Comparison of ENCODE assay signal across 12 cellular contexts in genomic region chr18:36354989-36355388, GRCh38. TPM values are rescaled to one million over a fixed set of nuclear protein-coding genes. Genes with fewer than 3 reads are reported as not detected.
DNase-seq lines count a peak whose midpoint lies in the region; ATAC-seq and TF ChIP-seq lines count a peak whose summit lies in the region.
"Had no signal": no experiment of that assay in that cellular context is flagged by ENCODE, and none has a peak within 500 bp of the region (broad histone marks: within the 10 kb centered on the region; RNA-seq: fewer than 3 reads in every experiment).

No MANE protein-coding gene starts in this region.

- CTCF ChIA-PET in RWPE1 (lab: Yijun Ruan, JAX): no interaction called here

- intact Hi-C loops in esophagus muscularis mucosa (cut with DNase I) (no loop called here), esophagus squamous epithelium (cut with DNase I) (no loop called here)

- no peaks in the 10 kb centered on the region for H3K79me2 ChIP-seq in ACC112 (ENCODE audit: control insufficient read depth, insufficient read depth, low read length, unreplicated experiment)

- DNase-seq in AG10803 (ENCODE audit: low read depth): peak; percentile 91
- DNase-seq in RKO (ENCODE audit: low spot score): peak; percentile 14
- DNase-seq in esophagus muscularis mucosa (ENCODE audit: extremely low spot score): peak; percentile 66
- DNase-seq in RWPE1 (ENCODE audit: low spot score): no peak
- DNase-seq in GM19238 (ENCODE audit: insufficient read length, low spot score): no peak
- no peak for DNase-seq in esophagus squamous epithelium (lab: John Stamatoyannopoulos, UW)
- DNase-seq: CD4-positive, alpha-beta memory T cell; GDM1; T-helper 2 cell had no signal

- TF ChIP-seq POLR2A in esophagus muscularis mucosa (IDR thresholded peaks at IDR 0.05; ENCODE audit: low read depth) (no peak), esophagus squamous epithelium (IDR thresholded peaks at IDR 0.05) (no peak)

- WGBS in esophagus muscularis mucosa: 75% methylated on average over 5 of the region's 5 CpGs
- whole genome bisulfite sequencing in esophagus squamous epithelium, 2 donors: 54 to 77% methylated on average over 3 to 5 of the region's 5 CpGs

- no peak overlapping the region for H2AFZ ChIP-seq in ACC112 (ENCODE audit: low read length, unreplicated experiment)

- H3K27me3 ChIP-seq in ACC112 (ENCODE audit: insufficient read depth, low read length) (no peaks in the 10 kb centered on the region), esophagus muscularis mucosa (no peaks in the 10 kb centered on the region), esophagus squamous epithelium (no peaks in the 10 kb centered on the region)
- H3K27me3 ChIP-seq: suprapubic skin had no signal

- H3K9me3 ChIP-seq in esophagus muscularis mucosa: no peaks in the 10 kb centered on the region
- H3K9me3 ChIP-seq in esophagus squamous epithelium: no peaks in the 10 kb centered on the region
- H3K9me3 ChIP-seq: suprapubic skin had no signal

- no peak for TF ChIP-seq EP300 in esophagus muscularis mucosa (IDR thresholded peaks at IDR 0.05)

- POLR2A ChIA-PET in RWPE1 (lab: Yijun Ruan, JAX; ENCODE audit: low non-redundant PET): no interaction called here

- ATAC-seq in GM18502 (IDR thresholded peaks at IDR 0.05; ENCODE audit: poor library complexity, unreplicated experiment): no peak

- no peak overlapping the region for H3K4me3 ChIP-seq in ACC112 (ENCODE audit: low read depth, low read length)
- peak overlapping the region; percentile 15 for H3K4me3 ChIP-seq in AG10803 (ENCODE audit: low read length)
- no peak overlapping the region for H3K4me3 ChIP-seq in esophagus muscularis mucosa
- H3K4me3 ChIP-seq in esophagus squamous epithelium: no peak overlapping the region
- H3K4me3 ChIP-seq: suprapubic skin had no signal

- TF ChIP-seq CTCF in AG10803 (conservative IDR thresholded peaks at IDR 0.05; ENCODE audit: low read length) (no peak), esophagus muscularis mucosa (IDR thresholded peaks at IDR 0.05) (no peak), RWPE1 (conservative IDR thresholded peaks at IDR 0.05; ENCODE audit: low read depth) (no peak), esophagus squamous epithelium (IDR thresholded peaks at IDR 0.05) (no peak)

- no peaks in the 10 kb centered on the region for H3K36me3 ChIP-seq in ACC112 (ENCODE audit: insufficient read depth, low read length)
- H3K36me3 ChIP-seq in esophagus muscularis mucosa: peaks cover 0 to 5% (median 0%) of the 10 kb centered on the region in 4 donors
- no peaks in the 10 kb centered on the region for H3K36me3 ChIP-seq in esophagus squamous epithelium
- H3K36me3 ChIP-seq: suprapubic skin had no signal

- H3K4me1 ChIP-seq in ACC112 (ENCODE audit: control insufficient read depth, insufficient read depth, low read length, unreplicated experiment) (peaks cover 23% of the 10 kb centered on the region), esophagus muscularis mucosa (peaks cover 0 to 8% (median 7%) of the 10 kb centered on the region in 4 donors), esophagus squamous epithelium (peaks cover 0 to 10% (median 0%) of the 10 kb centered on the region in 3 donors)

- H3K27ac ChIP-seq in ACC112 (ENCODE audit: low read depth, low read length) (peak overlapping the region; percentile 83), esophagus muscularis mucosa (replicated peaks in 1 of 4) (no peak overlapping the region), RWPE1 (no peak overlapping the region; the same call in 1 of the 2 replicates), esophagus squamous epithelium (no peak overlapping the region)
- H3K27ac ChIP-seq: suprapubic skin had no signal

RNA-seq across cellular contexts. Expression of gene FHOD3, which starts 57.5 kb away (rescaled TPM):
- 10 to 100 TPM; 24.1 to 51.4 (median 33.8) TPM for total RNA-seq in esophagus muscularis mucosa
- total RNA-seq in esophagus squamous epithelium: 10 to 100 TPM in 1 of 4 donors, 1 to 10 TPM in 3; 3.1 to 29.6 (median 5.7) TPM
- total RNA-seq: CD4-positive, alpha-beta memory T cell had no signal

Comparison
In these comparisons a context has a peak if more than half of its experiments do, and no peak if none do; other contexts are left out.
1. DNase-seq: peak in AG10803 (single experiment), RKO (single experiment) and esophagus muscularis mucosa (single experiment); none in RWPE1 (single experiment), GM19238 (single experiment) and esophagus squamous epithelium (single experiment).